In genomic region chr9:35646583-35647265, GRCh38 we compare ENCODE assay signal across 8 cellular contexts. TPM values are rescaled to one million over a fixed set of nuclear protein-coding genes. Genes with fewer than 3 reads are reported as not detected.
DNase-seq lines count a peak whose midpoint lies in the region; ATAC-seq, FAIRE-seq and TF ChIP-seq lines count a peak whose summit lies in the region.

No MANE protein-coding gene starts in this region.

- H3K36me3 ChIP-seq in HepG2 (replicated peaks in 1 of 2; ENCODE audit: control insufficient read depth in 1 of 2, insufficient read depth in 2 of 2, low read length in 2 of 2), result no peaks in the 10 kb centered on the region

- TF ChIP-seq POLR2A in HepG2 (IDR thresholded peaks at IDR 0.05; ENCODE audit: insufficient read depth in 1 of 2, low read depth in 2 of 2, low read length in 2 of 2), result peak; percentile 64 to 81

- H3K36me3 Mint-ChIP-seq in CD14-positive monocyte, result peaks cover 3% of the 10 kb centered on the region in 2 donors
- peaks cover 24% of the 10 kb centered on the region for H3K36me3 Mint-ChIP-seq in activated CD4-positive, alpha-beta T cell treated with anti-CD3 and anti-CD28 coated beads, Interleukin-2, amount 10 ng/mL, durations not matched to agents 24 days and 14 days (ENCODE audit: low read depth)

- in situ Hi-C loops in HepG2 (cut with HindIII; ENCODE audit: extremely low pct_ligation_motif_present, low pct_unique_long_range_greater_than_20kb), result no loop called here

- TF ChIP-seq EP300 in HepG2 (IDR thresholded peaks at IDR 0.05; ENCODE audit: low read depth in 2 of 2, low read length in 2 of 2) (no peak), HepG2 (CRISPR knock-in tag; IDR thresholded peaks at IDR 0.05; ENCODE audit: borderline replicate concordance) (no peak)

- H2AFZ ChIP-seq in HepG2 (ENCODE audit: low read length), result peak overlapping the region; percentile 48

- peak overlapping the region; percentile 79 for H3K4me2 ChIP-seq in HepG2 (ENCODE audit: low read depth, low read length)

- TF ChIP-seq RAD21 in HepG2 (CRISPR knock-in tag; IDR thresholded peaks at IDR 0.05), result peak; percentile 93

- peak; percentile 70 for ATAC-seq in GM19328 (IDR thresholded peaks at IDR 0.05; ENCODE audit: unreplicated experiment)
- peak; percentile 80 for ATAC-seq in HG03460 (IDR thresholded peaks at IDR 0.05; ENCODE audit: unreplicated experiment)
- peak; percentile 95 for ATAC-seq in HepG2

- no peaks in the 10 kb centered on the region for H3K9me3 ChIP-seq in HepG2 (ENCODE audit: low read length)

- CTCF ChIA-PET in HepG2 (lab: Yijun Ruan, JAX; ENCODE audit: low intra/inter-chr PET ratio, low total read pairs), result interaction anchor here (1.4 to 1.9 kb wide), 2 partner anchors 11 to 43 kb away, joined by 4 to 8 read pairs; partner anchors contain the start of genes CCDC107 and RMRP

- no peaks in the 10 kb centered on the region for H4K20me1 ChIP-seq in HepG2 (ENCODE audit: insufficient read depth, low read length)

- no peaks in the 10 kb centered on the region for H3K79me2 ChIP-seq in HepG2 (ENCODE audit: insufficient read depth, low read length)

- peaks cover 55% of the 10 kb centered on the region for H3K4me1 ChIP-seq in HepG2 (ENCODE audit: insufficient read depth, low read length)

- peak overlapping the region; percentile 92 to 99 for H3K4me3 Mint-ChIP-seq in CD14-positive monocyte
- peak overlapping the region; percentile 92 for H3K4me3 Mint-ChIP-seq in activated CD4-positive, alpha-beta T cell treated with anti-CD3 and anti-CD28 coated beads, Interleukin-2, amount 10 ng/mL, durations not matched to agents 24 days and 14 days

- H3K9me3 Mint-ChIP-seq in CD14-positive monocyte, result peaks cover 0 to 1% (median 0%) of the 10 kb centered on the region in 7 donors
- H3K9me3 Mint-ChIP-seq in activated CD4-positive, alpha-beta T cell treated with anti-CD3 and anti-CD28 coated beads, Interleukin-2, amount 10 ng/mL, durations not matched to agents 24 days and 14 days, result no peaks in the 10 kb centered on the region

- peak overlapping the region; percentile 60 for H3K9ac ChIP-seq in HepG2 (ENCODE audit: insufficient read depth, low read depth, low read length)

- TF ChIP-seq CTCF in CD14-positive monocyte (IDR thresholded peaks at IDR 0.05) (peak; percentile 97), HepG2 (CRISPR knock-in tag; IDR thresholded peaks at IDR 0.05) (peak; percentile 98)

- no TSS peak for BruUV-seq in HepG2 (replicated peaks; lab: Mats Ljungman, UMichigan)

- peaks cover 71% of the 10 kb centered on the region for H3K4me1 Mint-ChIP-seq in CD14-positive monocyte
- peaks cover 41% of the 10 kb centered on the region for H3K4me1 Mint-ChIP-seq in activated CD4-positive, alpha-beta T cell treated with anti-CD3 and anti-CD28 coated beads, Interleukin-2, amount 10 ng/mL, durations not matched to agents 24 days and 14 days

- H3K27me3 Mint-ChIP-seq in CD14-positive monocyte (ENCODE audit: low read depth in 3 of 3), result peaks cover 0 to 8% (median 0%) of the 10 kb centered on the region in 3 donors
- H3K27me3 Mint-ChIP-seq in activated CD4-positive, alpha-beta T cell treated with anti-CD3 and anti-CD28 coated beads, Interleukin-2, amount 10 ng/mL, durations not matched to agents 24 days and 14 days, result no peaks in the 10 kb centered on the region

- H3K27me3 ChIP-seq in HepG2 (ENCODE audit: control insufficient read depth in 1 of 2, insufficient read depth in 2 of 2, low read length in 2 of 2), result peaks cover 2 to 22% of the 10 kb centered on the region in 2 experiments; a peak in 3 of 5 replicates

- peak overlapping the region; percentile 70 to 83 (median 72) for H3K4me3 ChIP-seq in HepG2 (replicated peaks in 1 of 3; ENCODE audit: insufficient read depth in 1 of 3, low read depth in 2 of 3, low read length in 3 of 3)

- intact Hi-C loops in CD14-positive monocyte (cut with micrococcal nuclease), result loop anchor here (1.0 to 10.0 kb wide), 4 partner anchors 11 to 166 kb away; partner anchors contain the start of gene SPAG8 (in 1 of the 2)
- intact Hi-C loops in activated CD4-positive, alpha-beta T cell treated with anti-CD3 and anti-CD28 coated beads, Interleukin-2, amount 10 ng/mL, durations not matched to agents 24 days and 14 days (cut with micrococcal nuclease), result loop anchor here (1.0 to 5.0 kb wide), 6 partner anchors 11 to 534 kb away; partner anchors contain the start of genes CREB3, TLN1 and TPM2
- intact Hi-C loops in HepG2 (cut with micrococcal nuclease; ENCODE audit: unreplicated experiment), result loop anchor here (1.0 to 10.0 kb wide), 4 partner anchors 11 to 238 kb away; no protein-coding TSS in a partner anchor

- WGBS in HepG2 (ENCODE audit: low lambda C conversion rate), result 3% methylated on average over 8 of the region's 54 CpGs

- DNase-seq in CD14-positive monocyte (ENCODE audit: low spot score) (peak; percentile 86), NCI-H524 treated with DMSO at 0.1 percent for 48 hours (lab: John Stamatoyannopoulos, UW) (peak; percentile 37), cortex of kidney (lab: John Stamatoyannopoulos, UW) (peak; percentile 41), HepG2 (ENCODE audit: low spot score) (peak; percentile 78)
- DNase-seq in activated CD4-positive, alpha-beta T cell treated with anti-CD3 and anti-CD28 coated beads, Interleukin-2, amount 10 ng/mL, durations not matched to agents 24 days and 14 days, result peak; percentile 98
- DNase-seq in stimulated activated CD4-positive, alpha-beta T cell treated with anti-CD3 and anti-CD28 coated beads, Interleukin-2, amount 100 ng/mL, for 48 hours, result peak; percentile 92 to 93

- peak; percentile 36 for FAIRE-seq in HepG2 (lab: Jason Lieb, UNC)

- H3K27ac ChIP-seq in HepG2 (ENCODE audit: extremely low read length, insufficient read depth, low read length), result peak overlapping the region; percentile 67

- POLR2A ChIA-PET in HepG2 (lab: Yijun Ruan, JAX), result interaction anchor here (0.7 to 5.4 kb wide), 13 partner anchors 8 to 157 kb away, joined by 3 to 41 read pairs (median 4); partner anchors contain the start of genes ARHGEF39, CCDC107, RMRP and RUSC2

- H3K27ac Mint-ChIP-seq in CD14-positive monocyte, result peak overlapping the region; percentile 94 to 99 (median 98)
- H3K27ac Mint-ChIP-seq in activated CD4-positive, alpha-beta T cell treated with anti-CD3 and anti-CD28 coated beads, Interleukin-2, amount 10 ng/mL, durations not matched to agents 24 days and 14 days, result peak overlapping the region; percentile 96

RNA-seq across cellular contexts. Expression of gene SIT1, which starts 4.0 kb away (rescaled TPM):
- polyA plus RNA-seq in CD14-positive monocyte (under 1 TPM; 0.27 to 0.36 TPM), HepG2 (2011; rRNA removed) (5.0 and 6.7 TPM in 2 replicates)
- 80.4 and 81.8 TPM in 2 replicates for total RNA-seq in activated CD4-positive, alpha-beta T cell treated with anti-CD3 and anti-CD28 coated beads, Interleukin-2, amount 10 ng/mL, durations not matched to agents 24 days and 14 days
- total RNA-seq in HepG2 (2016; rRNA removed; fragmentation: Illumina TruSeq; extraction: Trizol), result 0.09 and 0.24 TPM in 2 replicates
- total RNA-seq in HepG2 (2016; cell fraction: cytosol; rRNA removed; fragmentation: Illumina TruSeq; extraction: Trizol; ENCODE audit: low read depth), result not detected in 2 replicates
- total RNA-seq in HepG2 (2016; cell fraction: insoluble cytoplasmic fraction; rRNA removed; fragmentation: Illumina TruSeq; extraction: Trizol), result not detected in 2 replicates
- total RNA-seq in HepG2 (2016; cell fraction: membrane; rRNA removed; fragmentation: Illumina TruSeq; extraction: Trizol), result not detected in 2 replicates
- not detected in 2 replicates for total RNA-seq in HepG2 (2016; cell fraction: nucleus; rRNA removed; fragmentation: Illumina TruSeq; extraction: Trizol)
- polyA plus RNA-seq in HepG2 (2011; cell fraction: cytosol; rRNA removed), result 4.9 and 8.4 TPM in 2 replicates
- 2.7 and 2.8 TPM in 2 replicates for polyA plus RNA-seq in HepG2 (2011; cell fraction: nucleus; rRNA removed)
- polyA plus RNA-seq in HepG2 (2012), result 2.0 and 3.3 TPM in 2 replicates
- polyA plus RNA-seq in HepG2 (2016; cell fraction: cytosol; fragmentation: Illumina TruSeq; extraction: Trizol; ENCODE audit: low read depth), result 0.12 and 0.14 TPM in 2 replicates
- not detected in 2 replicates for polyA plus RNA-seq in HepG2 (2016; cell fraction: insoluble cytoplasmic fraction; fragmentation: Illumina TruSeq; extraction: Trizol; ENCODE audit: low read depth)
- polyA plus RNA-seq in HepG2 (2016; cell fraction: membrane; fragmentation: Illumina TruSeq; extraction: Trizol; ENCODE audit: low read depth), result not detected in 2 replicates
- polyA plus RNA-seq in HepG2 (2016; cell fraction: nucleus; fragmentation: Illumina TruSeq; extraction: Trizol; ENCODE audit: insufficient read depth, low read depth), result not detected in 2 replicates
- 5.0 TPM in 1 of 2 replicates, not detected in the other for polyA minus RNA-seq in HepG2 (2011; rRNA and poly(A)+ RNA removed; ENCODE audit: low replicate concordance)
- polyA minus RNA-seq in HepG2 (2011; cell fraction: cytosol; rRNA and poly(A)+ RNA removed), result 1.4 and 2.8 TPM in 2 replicates
- polyA minus RNA-seq in HepG2 (2011; cell fraction: nucleus; rRNA and poly(A)+ RNA removed), result 0.50 TPM in 1 of 2 replicates, not detected in the other

RNA-seq across cellular contexts. Expression of gene RMRP, which starts 11.1 kb away (rescaled TPM):
- polyA plus RNA-seq in CD14-positive monocyte, result 10 to 100 TPM in 1 of 2 donors, not detected in 1; 13.3 TPM
- 5,949 and 6,301 TPM in 2 replicates for total RNA-seq in activated CD4-positive, alpha-beta T cell treated with anti-CD3 and anti-CD28 coated beads, Interleukin-2, amount 10 ng/mL, durations not matched to agents 24 days and 14 days
- total RNA-seq in HepG2 (2016; rRNA removed; fragmentation: Illumina TruSeq; extraction: Trizol), result 1,047 and 4,025 TPM in 2 replicates
- 14,541 and 17,847 TPM in 2 replicates for total RNA-seq in HepG2 (2016; cell fraction: cytosol; rRNA removed; fragmentation: Illumina TruSeq; extraction: Trizol; ENCODE audit: low read depth)
- total RNA-seq in HepG2 (2016; cell fraction: insoluble cytoplasmic fraction; rRNA removed; fragmentation: Illumina TruSeq; extraction: Trizol), result 1,278 and 4,694 TPM in 2 replicates
- 1,777 and 1,949 TPM in 2 replicates for total RNA-seq in HepG2 (2016; cell fraction: membrane; rRNA removed; fragmentation: Illumina TruSeq; extraction: Trizol)
- total RNA-seq in HepG2 (2016; cell fraction: nucleus; rRNA removed; fragmentation: Illumina TruSeq; extraction: Trizol), result 24,487 and 26,007 TPM in 2 replicates
- 36.7 and 51.4 TPM in 2 replicates for polyA plus RNA-seq in HepG2 (2011; rRNA removed)
- polyA plus RNA-seq in HepG2 (2011; cell fraction: cytosol; rRNA removed), result 33.6 and 36.8 TPM in 2 replicates
- polyA plus RNA-seq in HepG2 (2011; cell fraction: nucleus; rRNA removed), result 3,177 and 3,657 TPM in 2 replicates
- 10.9 and 118 TPM in 2 replicates for polyA plus RNA-seq in HepG2 (2012)
- polyA plus RNA-seq in HepG2 (2016; cell fraction: cytosol; fragmentation: Illumina TruSeq; extraction: Trizol; ENCODE audit: low read depth), result 4.5 TPM in 1 of 2 replicates, not detected in the other
- polyA plus RNA-seq in HepG2 (2016; cell fraction: insoluble cytoplasmic fraction; fragmentation: Illumina TruSeq; extraction: Trizol; ENCODE audit: low read depth), result not detected in 2 replicates
- polyA plus RNA-seq in HepG2 (2016; cell fraction: membrane; fragmentation: Illumina TruSeq; extraction: Trizol; ENCODE audit: low read depth), result not detected in 2 replicates
- polyA plus RNA-seq in HepG2 (2016; cell fraction: nucleus; fragmentation: Illumina TruSeq; extraction: Trizol; ENCODE audit: insufficient read depth, low read depth), result not detected in 2 replicates
- 7,133 and 10,474 TPM in 2 replicates for polyA minus RNA-seq in HepG2 (2011; rRNA and poly(A)+ RNA removed; ENCODE audit: low replicate concordance)
- polyA minus RNA-seq in HepG2 (2011; cell fraction: cytosol; rRNA and poly(A)+ RNA removed), result 10,046 and 14,120 TPM in 2 replicates
- 104,669 and 122,700 TPM in 2 replicates for polyA minus RNA-seq in HepG2 (2011; cell fraction: nucleus; rRNA and poly(A)+ RNA removed)

RNA-seq across cellular contexts. Expression of gene CCDC107, which starts 11.4 kb away (rescaled TPM):
- 10 to 100 TPM; 23.2 to 32.6 TPM for polyA plus RNA-seq in CD14-positive monocyte
- 20.8 and 21.8 TPM in 2 replicates for total RNA-seq in activated CD4-positive, alpha-beta T cell treated with anti-CD3 and anti-CD28 coated beads, Interleukin-2, amount 10 ng/mL, durations not matched to agents 24 days and 14 days
- 4.1 and 7.1 TPM in 2 replicates for total RNA-seq in HepG2 (2016; rRNA removed; fragmentation: Illumina TruSeq; extraction: Trizol)
- total RNA-seq in HepG2 (2016; cell fraction: cytosol; rRNA removed; fragmentation: Illumina TruSeq; extraction: Trizol; ENCODE audit: low read depth), result 13.2 and 13.3 TPM in 2 replicates
- 4.2 and 6.7 TPM in 2 replicates for total RNA-seq in HepG2 (2016; cell fraction: insoluble cytoplasmic fraction; rRNA removed; fragmentation: Illumina TruSeq; extraction: Trizol)
- total RNA-seq in HepG2 (2016; cell fraction: membrane; rRNA removed; fragmentation: Illumina TruSeq; extraction: Trizol), result 13.0 TPM in 2 replicates
- 5.3 and 6.1 TPM in 2 replicates for total RNA-seq in HepG2 (2016; cell fraction: nucleus; rRNA removed; fragmentation: Illumina TruSeq; extraction: Trizol)
- 15.2 and 17.4 TPM in 2 replicates for polyA plus RNA-seq in HepG2 (2011; rRNA removed)
- polyA plus RNA-seq in HepG2 (2011; cell fraction: cytosol; rRNA removed), result 15.9 and 16.7 TPM in 2 replicates
- polyA plus RNA-seq in HepG2 (2011; cell fraction: nucleus; rRNA removed), result 7.4 and 9.8 TPM in 2 replicates
- polyA plus RNA-seq in HepG2 (2012), result 8.7 and 10.5 TPM in 2 replicates
- polyA plus RNA-seq in HepG2 (2016; cell fraction: cytosol; fragmentation: Illumina TruSeq; extraction: Trizol; ENCODE audit: low read depth), result 30.2 and 33.6 TPM in 2 replicates
- polyA plus RNA-seq in HepG2 (2016; cell fraction: insoluble cytoplasmic fraction; fragmentation: Illumina TruSeq; extraction: Trizol; ENCODE audit: low read depth), result 6.7 and 7.5 TPM in 2 replicates
- 19.8 and 22.8 TPM in 2 replicates for polyA plus RNA-seq in HepG2 (2016; cell fraction: membrane; fragmentation: Illumina TruSeq; extraction: Trizol; ENCODE audit: low read depth)
- 14.5 and 15.3 TPM in 2 replicates for polyA plus RNA-seq in HepG2 (2016; cell fraction: nucleus; fragmentation: Illumina TruSeq; extraction: Trizol; ENCODE audit: insufficient read depth, low read depth)
- 3.4 and 5.3 TPM in 2 replicates for polyA minus RNA-seq in HepG2 (2011; rRNA and poly(A)+ RNA removed; ENCODE audit: low replicate concordance)
- polyA minus RNA-seq in HepG2 (2011; cell fraction: cytosol; rRNA and poly(A)+ RNA removed), result 4.0 and 4.5 TPM in 2 replicates
- polyA minus RNA-seq in HepG2 (2011; cell fraction: nucleus; rRNA and poly(A)+ RNA removed), result 4.4 and 4.8 TPM in 2 replicates

RNA-seq across cellular contexts. Expression of gene ARHGEF39, which starts 18.3 kb away (rescaled TPM):
- under 1 TPM; 0.13 to 0.42 TPM for polyA plus RNA-seq in CD14-positive monocyte
- total RNA-seq in activated CD4-positive, alpha-beta T cell treated with anti-CD3 and anti-CD28 coated beads, Interleukin-2, amount 10 ng/mL, durations not matched to agents 24 days and 14 days, result 9.9 and 10.8 TPM in 2 replicates
- 10.4 and 11.2 TPM in 2 replicates for total RNA-seq in HepG2 (2016; rRNA removed; fragmentation: Illumina TruSeq; extraction: Trizol)
- 3.5 and 4.4 TPM in 2 replicates for total RNA-seq in HepG2 (2016; cell fraction: cytosol; rRNA removed; fragmentation: Illumina TruSeq; extraction: Trizol; ENCODE audit: low read depth)
- total RNA-seq in HepG2 (2016; cell fraction: insoluble cytoplasmic fraction; rRNA removed; fragmentation: Illumina TruSeq; extraction: Trizol), result 9.7 and 11.9 TPM in 2 replicates
- total RNA-seq in HepG2 (2016; cell fraction: membrane; rRNA removed; fragmentation: Illumina TruSeq; extraction: Trizol), result 4.7 and 6.0 TPM in 2 replicates
- 8.4 and 9.2 TPM in 2 replicates for total RNA-seq in HepG2 (2016; cell fraction: nucleus; rRNA removed; fragmentation: Illumina TruSeq; extraction: Trizol)
- 8.0 and 12.3 TPM in 2 replicates for polyA plus RNA-seq in HepG2 (2011; rRNA removed)
- polyA plus RNA-seq in HepG2 (2011; cell fraction: cytosol; rRNA removed), result 5.4 and 7.1 TPM in 2 replicates
- 19.1 and 24.4 TPM in 2 replicates for polyA plus RNA-seq in HepG2 (2011; cell fraction: nucleus; rRNA removed)
- polyA plus RNA-seq in HepG2 (2012), result 3.1 and 6.1 TPM in 2 replicates
- polyA plus RNA-seq in HepG2 (2016; cell fraction: cytosol; fragmentation: Illumina TruSeq; extraction: Trizol; ENCODE audit: low read depth), result 1.8 and 2.1 TPM in 2 replicates
- polyA plus RNA-seq in HepG2 (2016; cell fraction: insoluble cytoplasmic fraction; fragmentation: Illumina TruSeq; extraction: Trizol; ENCODE audit: low read depth), result 12.7 and 16.4 TPM in 2 replicates
- 3.7 and 3.9 TPM in 2 replicates for polyA plus RNA-seq in HepG2 (2016; cell fraction: membrane; fragmentation: Illumina TruSeq; extraction: Trizol; ENCODE audit: low read depth)
- polyA plus RNA-seq in HepG2 (2016; cell fraction: nucleus; fragmentation: Illumina TruSeq; extraction: Trizol; ENCODE audit: insufficient read depth, low read depth), result 32.0 and 32.6 TPM in 2 replicates
- 20.2 and 52.2 TPM in 2 replicates for polyA minus RNA-seq in HepG2 (2011; rRNA and poly(A)+ RNA removed; ENCODE audit: low replicate concordance)
- polyA minus RNA-seq in HepG2 (2011; cell fraction: cytosol; rRNA and poly(A)+ RNA removed), result 3.9 and 6.0 TPM in 2 replicates
- polyA minus RNA-seq in HepG2 (2011; cell fraction: nucleus; rRNA and poly(A)+ RNA removed), result 11.6 and 15.7 TPM in 2 replicates

RNA-seq across cellular contexts. Expression of gene CA9, which starts 27.0 kb away (rescaled TPM):
- polyA plus RNA-seq in CD14-positive monocyte (not detected), HepG2 (2011; rRNA removed) (118 and 152 TPM in 2 replicates)
- total RNA-seq in activated CD4-positive, alpha-beta T cell treated with anti-CD3 and anti-CD28 coated beads, Interleukin-2, amount 10 ng/mL, durations not matched to agents 24 days and 14 days, result 0.52 and 0.82 TPM in 2 replicates
- total RNA-seq in HepG2 (2016; rRNA removed; fragmentation: Illumina TruSeq; extraction: Trizol), result 0.13 TPM in 1 of 2 replicates, not detected in the other
- not detected in 2 replicates for total RNA-seq in HepG2 (2016; cell fraction: cytosol; rRNA removed; fragmentation: Illumina TruSeq; extraction: Trizol; ENCODE audit: low read depth)
- not detected in 2 replicates for total RNA-seq in HepG2 (2016; cell fraction: insoluble cytoplasmic fraction; rRNA removed; fragmentation: Illumina TruSeq; extraction: Trizol)
- not detected in 2 replicates for total RNA-seq in HepG2 (2016; cell fraction: membrane; rRNA removed; fragmentation: Illumina TruSeq; extraction: Trizol)
- total RNA-seq in HepG2 (2016; cell fraction: nucleus; rRNA removed; fragmentation: Illumina TruSeq; extraction: Trizol), result 0.75 TPM in 1 of 2 replicates, not detected in the other
- 65.9 and 115 TPM in 2 replicates for polyA plus RNA-seq in HepG2 (2011; cell fraction: cytosol; rRNA removed)
- 71.7 and 92.6 TPM in 2 replicates for polyA plus RNA-seq in HepG2 (2011; cell fraction: nucleus; rRNA removed)
- polyA plus RNA-seq in HepG2 (2012), result 45.6 and 49.0 TPM in 2 replicates
- not detected in 2 replicates for polyA plus RNA-seq in HepG2 (2016; cell fraction: cytosol; fragmentation: Illumina TruSeq; extraction: Trizol; ENCODE audit: low read depth)
- 0.45 TPM in 1 of 2 replicates, not detected in the other for polyA plus RNA-seq in HepG2 (2016; cell fraction: insoluble cytoplasmic fraction; fragmentation: Illumina TruSeq; extraction: Trizol; ENCODE audit: low read depth)
- not detected in 2 replicates for polyA plus RNA-seq in HepG2 (2016; cell fraction: membrane; fragmentation: Illumina TruSeq; extraction: Trizol; ENCODE audit: low read depth)
- polyA plus RNA-seq in HepG2 (2016; cell fraction: nucleus; fragmentation: Illumina TruSeq; extraction: Trizol; ENCODE audit: insufficient read depth, low read depth), result 0.79 and 0.89 TPM in 2 replicates
- 31.3 and 95.8 TPM in 2 replicates for polyA minus RNA-seq in HepG2 (2011; rRNA and poly(A)+ RNA removed; ENCODE audit: low replicate concordance)
- polyA minus RNA-seq in HepG2 (2011; cell fraction: cytosol; rRNA and poly(A)+ RNA removed), result 28.6 and 34.4 TPM in 2 replicates
- 11.6 and 12.8 TPM in 2 replicates for polyA minus RNA-seq in HepG2 (2011; cell fraction: nucleus; rRNA and poly(A)+ RNA removed)

Comparison
In these comparisons a context has a peak if more than half of its experiments do, and no peak if none do; other contexts are left out.
1. Peak in every context shown above with its lines: DNase-seq, ATAC-seq, H3K4me3 ChIP-seq and H3K27ac ChIP-seq.
2. DNase-seq: peak in every context shown above with its lines; median percentile 98 in activated CD4-positive, alpha-beta T cell treated with anti-CD3 and anti-CD28 coated beads, Interleukin-2, amount 10 ng/mL, durations not matched to agents 24 days and 14 days; 92 in stimulated activated CD4-positive, alpha-beta T cell treated with anti-CD3 and anti-CD28 coated beads, Interleukin-2, amount 100 ng/mL, for 48 hours; 86 in CD14-positive monocyte; 78 in HepG2; 41 in cortex of kidney; 37 in NCI-H524 treated with DMSO at 0.1 percent for 48 hours.
3. RNA of gene SIT1, which starts 4.0 kb away (total RNA-seq): 80.4 to 81.8 TPM in activated CD4-positive, alpha-beta T cell treated with anti-CD3 and anti-CD28 coated beads, Interleukin-2, amount 10 ng/mL, durations not matched to agents 24 days and 14 days; 0.09 to 0.24 TPM in HepG2; every median in the first group is over 10 times any median in the second.